In genomic region chr14:52729925-52730707, GRCh38 we compare ENCODE assay signal across 8 cellular contexts. TPM values are rescaled to one million over a fixed set of nuclear protein-coding genes. Genes with fewer than 3 reads are reported as not detected.
A peak's percentile ranks its signal among the peaks of the same experiment; 100 is the strongest.
DNase-seq lines count a peak whose midpoint lies in the region; ATAC-seq and TF ChIP-seq lines count a peak whose summit lies in the region.

TSS of gene STYX (plus strand) at chr14:52730166. CDS start at chr14:52730475, 309 bp downstream.

- ATAC-seq in GM21723 (IDR thresholded peaks at IDR 0.05; ENCODE audit: unreplicated experiment) = peak; percentile 93

- DNase-seq in DMS53 (lab: John Stamatoyannopoulos, UW) = peak; percentile 98
- peak; percentile 97 for DNase-seq in KBM-7
- peak; percentile 94 to 99 for DNase-seq in PC-9
- peak; percentile 98 for DNase-seq in activated T-cell treated with anti-CD3 and anti-CD28 coated beads, Interleukin-2, amount 50 U/mL, for 1 hour
- peak; percentile 97 to 99 for DNase-seq in erythroblast (lab: John Stamatoyannopoulos, UW)
- peak; percentile 95 to 96 for DNase-seq in stimulated activated CD8-positive, alpha-beta memory T cell treated with anti-CD3 and anti-CD28 coated beads, Interleukin-4, amount 100 ng/mL, for 4 hours (ENCODE audit: low read depth in 2 of 2, low spot score in 1 of 2)

- H3K4me1 ChIP-seq in PC-9 (replicated peaks; ENCODE audit: insufficient read depth) (peaks cover 6% of the 10 kb centered on the region; the same call in 1 of the 2 replicates), mucosa of rectum (ENCODE audit: control insufficient read depth in 2 of 2, insufficient read depth in 2 of 2, low read length in 2 of 2) (no peaks in the 10 kb centered on the region)

- peak within 1 kb of the TSS; percentile 92 to 96 for H3K9ac ChIP-seq in mucosa of rectum (ENCODE audit: low read depth in 1 of 2, low read length in 2 of 2)

- peak within 1 kb of the TSS; percentile 95 for H3K4me2 ChIP-seq in PC-9

- no peaks in the 10 kb centered on the region for H3K9me3 ChIP-seq in PC-9 (ENCODE audit: insufficient read depth, low read depth)
- no peaks in the 10 kb centered on the region for H3K9me3 ChIP-seq in mucosa of rectum (ENCODE audit: control insufficient read depth in 2 of 2, low read length in 2 of 2)

- no peaks in the 10 kb centered on the region for H3K27me3 ChIP-seq in PC-9 (ENCODE audit: insufficient read depth, low read depth)
- H3K27me3 ChIP-seq in mucosa of rectum (ENCODE audit: control insufficient read depth in 2 of 2, insufficient read depth in 2 of 2, low read length in 2 of 2) = no peaks in the 10 kb centered on the region

- peak; percentile 31; the same call in 1 of the 2 replicates for TF ChIP-seq CTCF in PC-9 (conservative IDR thresholded peaks at IDR 0.05)

- BruUV-seq in PC-9 (replicated peaks; lab: Mats Ljungman, UMichigan) = TSS peak; percentile 79

- intact Hi-C loops in PC-9 (cut with micrococcal nuclease; ENCODE audit: unreplicated experiment) = loop anchor here (1.0 to 5.0 kb wide), 3 partner anchors 23 to 232 kb away; partner anchors contain the start of genes GNPNAT1 and PSMC6

- H4K20me1 ChIP-seq in PC-9 (ENCODE audit: insufficient read depth) = peaks cover under 1% of the 10 kb centered on the region

- H3K27ac ChIP-seq in PC-9 (peak within 1 kb of the TSS; percentile 25), mucosa of rectum (ENCODE audit: low read depth in 2 of 2, low read length in 2 of 2) (peak within 1 kb of the TSS; percentile 84 to 88)

- H3K36me3 ChIP-seq in PC-9 (ENCODE audit: low read depth) (0 out of 2 replicates have a peak, but pooled peaks cover 8% of the 10 kb centered on the region), mucosa of rectum (ENCODE audit: control insufficient read depth in 2 of 2, insufficient read depth in 2 of 2, low read length in 2 of 2) (peaks cover 3 to 13% of the 10 kb centered on the region in 2 donors)

- CTCF ChIA-PET in PC-9 (lab: Charles Lee) = no interaction called here

- peak within 1 kb of the TSS; percentile 99 for H2AFZ ChIP-seq in PC-9

- H3F3A ChIP-seq in PC-9 (ENCODE audit: insufficient read depth, low read depth) = peaks cover 26% of the 10 kb centered on the region

- peak; percentile 79 for TF ChIP-seq POLR2A in erythroblast (IDR thresholded peaks at IDR 0.05; ENCODE audit: low read length)

- H3K9me2 ChIP-seq in PC-9 (ENCODE audit: insufficient read depth) = no peaks in the 10 kb centered on the region

- H3K79me2 ChIP-seq in PC-9 (ENCODE audit: low read depth) = peaks cover 16% of the 10 kb centered on the region

- POLR2A ChIA-PET in PC-9 (lab: Charles Lee; ENCODE audit: unreplicated experiment) = interaction anchor here (0.5 to 0.9 kb wide), 6 partner anchors 14 to 555 kb away, joined by 3 to 5 read pairs (median 4); partner anchors contain the start of gene ERO1A

- peak within 1 kb of the TSS; percentile 94 for H3K4me3 ChIP-seq in PC-9
- H3K4me3 ChIP-seq in mucosa of rectum (ENCODE audit: low read length in 2 of 2) = peak within 1 kb of the TSS; percentile 88 to 91

- in situ Hi-C loops in KBM-7 (cut with MboI; ENCODE audit: low pct_unique_long_range_greater_than_20kb, low sequenced_read_pairs) = no loop called here

RNA-seq across cellular contexts. Expression of gene STYX, which starts in this region (rescaled TPM):
- 7.0 and 10.8 TPM in 2 replicates for total RNA-seq in PC-9 (2021)

Comparison
In these comparisons a context has a peak if more than half of its experiments do, and no peak if none do; other contexts are left out.
1. Peak in every context shown above with its lines: DNase-seq, ATAC-seq, H3K4me3 ChIP-seq and H3K27ac ChIP-seq.